17 cellular contexts compared by ENCODE assay signal in genomic region chr11:9170450-9170849, GRCh38.
DNase-seq lines count a peak whose midpoint lies in the region; ATAC-seq and TF ChIP-seq lines count a peak whose summit lies in the region.
"Had no signal": no experiment of that assay in that cellular context is flagged by ENCODE, and none has a peak within 500 bp of the region (broad histone marks: within the 10 kb centered on the region; RNA-seq: fewer than 3 reads in every experiment).

No MANE protein-coding gene starts in this region.

- ATAC-seq in HG03108 (IDR thresholded peaks at IDR 0.05; ENCODE audit: unreplicated experiment): no peak
- ATAC-seq: activated naive CD8-positive, alpha-beta T cell treated with anti-CD3 and anti-CD28 coated beads, Interleukin-2, amount 50 U/mL, for 24 hours had no signal

- H3K4me1 ChIP-seq in mesodermal cell (ENCODE audit: control insufficient read depth, insufficient read depth, low read length, poor library complexity, severe bottlenecking): peaks cover 17% of the 10 kb centered on the region
- H3K4me1 ChIP-seq: tibial nerve had no signal

- DNase-seq in ELR (ENCODE audit: low read depth): peak; percentile 65
- DNase-seq in RPMI7951 (ENCODE audit: low read depth): peak; percentile 8
- DNase-seq in epithelial cell of esophagus (ENCODE audit: low read depth): peak; percentile 44
- no peak for DNase-seq in SHP77 treated with DMSO at 0.1 percent for 48 hours (lab: John Stamatoyannopoulos, UW)
- no peak for DNase-seq in immature natural killer cell
- no peak for DNase-seq in DMS79 treated with DMSO at 0.1 percent for 48 hours (lab: John Stamatoyannopoulos, UW)
- DNase-seq: activated CD4-positive, alpha-beta T cell treated with anti-CD3 and anti-CD28 coated beads for 48 hours; activated naive CD8-positive, alpha-beta T cell treated with anti-CD3 and anti-CD28 coated beads, Interleukin-2, amount 50 U/mL, for 24 hours; activated T-cell treated with anti-CD3 and anti-CD28 coated beads for 4 hours; MM.1S; naive B cell; NCI-H187 treated with DMSO at 0.1 percent for 48 hours; NCI-H748 treated with DMSO at 0.1 percent for 48 hours; retina had no signal

- peaks cover 0 to 15% (median 10%) of the 10 kb centered on the region in 3 donors for H3K36me3 Mint-ChIP-seq in immature natural killer cell

- peaks cover 0 to 5% (median 0%) of the 10 kb centered on the region in 3 donors for H3K27me3 Mint-ChIP-seq in immature natural killer cell (ENCODE audit: low read depth in 3 of 3)
- H3K27me3 Mint-ChIP-seq: activated naive CD8-positive, alpha-beta T cell treated with anti-CD3 and anti-CD28 coated beads, Interleukin-2, amount 50 U/mL, for 24 hours; naive B cell had no signal

- no peak for TF ChIP-seq CTCF in epithelial cell of esophagus (IDR thresholded peaks at IDR 0.05; ENCODE audit: insufficient read depth, low read depth, low read length, missing control alignments)

- H3K9me3 Mint-ChIP-seq in immature natural killer cell: no peaks in the 10 kb centered on the region
- H3K9me3 Mint-ChIP-seq: activated naive CD8-positive, alpha-beta T cell treated with anti-CD3 and anti-CD28 coated beads, Interleukin-2, amount 50 U/mL, for 24 hours; naive B cell had no signal

- H3K4me3 Mint-ChIP-seq in immature natural killer cell: no peak overlapping the region
- H3K4me3 Mint-ChIP-seq: activated naive CD8-positive, alpha-beta T cell treated with anti-CD3 and anti-CD28 coated beads, Interleukin-2, amount 50 U/mL, for 24 hours; naive B cell had no signal

- no peak overlapping the region for H3K4me3 ChIP-seq in epithelial cell of esophagus (ENCODE audit: low read length)
- H3K4me3 ChIP-seq in mesodermal cell (ENCODE audit: extremely low read depth, insufficient read depth, low read length, poor library complexity, severe bottlenecking): no peak overlapping the region
- H3K4me3 ChIP-seq: tibial nerve had no signal

- H3K36me3 ChIP-seq in mesodermal cell (ENCODE audit: control insufficient read depth, insufficient read depth, low read length): peaks cover 78% of the 10 kb centered on the region

- H3K4me1 Mint-ChIP-seq in immature natural killer cell: no peaks in the 10 kb centered on the region

- H3K27ac ChIP-seq in mesodermal cell (ENCODE audit: low read depth, low read length, severe bottlenecking): peak overlapping the region; percentile 47
- H3K27ac ChIP-seq: tibial nerve had no signal

- H3K27ac Mint-ChIP-seq in immature natural killer cell: no peak overlapping the region
- H3K27ac Mint-ChIP-seq: activated naive CD8-positive, alpha-beta T cell treated with anti-CD3 and anti-CD28 coated beads, Interleukin-2, amount 50 U/mL, for 24 hours had no signal

- H3K9me3 ChIP-seq in mesodermal cell (ENCODE audit: control insufficient read depth, low read length): no peaks in the 10 kb centered on the region
- H3K9me3 ChIP-seq: tibial nerve had no signal

- no CpG with 5 or more reads among the region's 2 CpGs for WGBS in mesodermal cell (ENCODE audit: insufficient coverage in 2 of 2), 2 experiments

Comparison
In these comparisons a context has a peak if more than half of its experiments do, and no peak if none do; other contexts are left out.
1. DNase-seq: peak in ELR (single experiment), RPMI7951 (single experiment) and epithelial cell of esophagus (single experiment); none in SHP77 treated with DMSO at 0.1 percent for 48 hours (single experiment), immature natural killer cell (0 of 3) and DMS79 treated with DMSO at 0.1 percent for 48 hours (single experiment).